In genomic region chr5:150272531-150272930, GRCh38 we compare ENCODE assay signal across 1 cellular context.
A peak's percentile ranks its signal among the peaks of the same experiment; 100 is the strongest.
TF ChIP-seq lines count a peak whose summit lies in the region.

No MANE protein-coding gene starts in this region.

TF ChIP-seq in K562, 482 proteins besides CTCF, POLR2A, EP300 and RAD21 (continued from another document):
- TF ChIP-seq, protein P1, sequence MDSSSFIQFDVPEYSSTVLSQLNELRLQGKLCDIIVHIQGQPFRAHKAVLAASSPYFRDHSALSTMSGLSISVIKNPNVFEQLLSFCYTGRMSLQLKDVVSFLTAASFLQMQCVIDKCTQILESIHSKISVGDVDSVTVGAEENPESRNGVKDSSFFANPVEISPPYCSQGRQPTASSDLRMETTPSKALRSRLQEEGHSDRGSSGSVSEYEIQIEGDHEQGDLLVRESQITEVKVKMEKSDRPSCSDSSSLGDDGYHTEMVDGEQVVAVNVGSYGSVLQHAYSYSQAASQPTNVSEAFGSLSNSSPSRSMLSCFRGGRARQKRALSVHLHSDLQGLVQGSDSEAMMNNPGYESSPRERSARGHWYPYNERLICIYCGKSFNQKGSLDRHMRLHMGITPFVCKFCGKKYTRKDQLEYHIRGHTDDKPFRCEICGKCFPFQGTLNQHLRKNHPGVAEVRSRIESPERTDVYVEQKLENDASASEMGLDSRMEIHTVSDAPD (CRISPR knock-in tag; IDR thresholded peaks at IDR 0.05): no peak
- TF ChIP-seq ZFP36 (IDR thresholded peaks at IDR 0.05; ENCODE audit: low read depth, low read length, partially characterized antibody) (peak; percentile 60), RCOR1 (IDR thresholded peaks at IDR 0.05; ENCODE audit: borderline replicate concordance in 1 of 2, low read depth in 2 of 2, low read length in 2 of 2) (0 out of 4 replicates have a peak, but pooled peaks of 1 of the 2 experiments have one; percentile 13), ZSCAN32 (CRISPR knock-in tag; IDR thresholded peaks at IDR 0.05) (no peak), NR2C1 (IDR thresholded peaks at IDR 0.05) (no peak), NR2C1 (tag; IDR thresholded peaks at IDR 0.05) (0 out of 2 replicates have a peak, but pooled peaks have one; percentile 28), TCF3 (CRISPR knock-in tag; IDR thresholded peaks at IDR 0.05) (no peak), BHLHE40 (IDR thresholded peaks at IDR 0.05; ENCODE audit: low read length) (0 out of 2 replicates have a peak, but pooled peaks have one; percentile 9), DEAF1 (CRISPR knock-in tag; IDR thresholded peaks at IDR 0.05) (peak; percentile 87), TRIM24 (IDR thresholded peaks at IDR 0.05) (0 out of 4 replicates have a peak, but pooled peaks of 1 of the 2 experiments have one; percentile 14), FOXJ2 (tag; IDR thresholded peaks at IDR 0.05) (no peak)
- TF ChIP-seq, protein P2, sequence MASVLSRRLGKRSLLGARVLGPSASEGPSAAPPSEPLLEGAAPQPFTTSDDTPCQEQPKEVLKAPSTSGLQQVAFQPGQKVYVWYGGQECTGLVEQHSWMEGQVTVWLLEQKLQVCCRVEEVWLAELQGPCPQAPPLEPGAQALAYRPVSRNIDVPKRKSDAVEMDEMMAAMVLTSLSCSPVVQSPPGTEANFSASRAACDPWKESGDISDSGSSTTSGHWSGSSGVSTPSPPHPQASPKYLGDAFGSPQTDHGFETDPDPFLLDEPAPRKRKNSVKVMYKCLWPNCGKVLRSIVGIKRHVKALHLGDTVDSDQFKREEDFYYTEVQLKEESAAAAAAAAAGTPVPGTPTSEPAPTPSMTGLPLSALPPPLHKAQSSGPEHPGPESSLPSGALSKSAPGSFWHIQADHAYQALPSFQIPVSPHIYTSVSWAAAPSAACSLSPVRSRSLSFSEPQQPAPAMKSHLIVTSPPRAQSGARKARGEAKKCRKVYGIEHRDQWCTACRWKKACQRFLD (CRISPR knock-in tag; IDR thresholded peaks at IDR 0.05): no peak
